In genomic region chr7:77944183-77945182, GRCh38 we compare ENCODE assay signal across 15 cellular contexts.
"Had no signal": no experiment of that assay in that cellular context is flagged by ENCODE, and none has a peak within 500 bp of the region (broad histone marks: within the 10 kb centered on the region; RNA-seq: fewer than 3 reads in every experiment).

No MANE protein-coding gene starts in this region.

- H3K27me3 Mint-ChIP-seq: activated B cell treated with CpG ODN at 0.5 μM for 24 hours; stimulated activated memory B cell treated with anti-CD40 and anti-IgM and Interleukin-4, amounts not matched to agents 10 μg/mL and 1 μg/mL and 100 μg/mL, for 72 hours had no signal

- H3K27ac ChIP-seq: adrenal gland, colonic mucosa, heart left ventricle, psoas muscle, right lobe of liver, upper lobe of left lung had no signal

- H3K4me3 ChIP-seq: adrenal gland, colonic mucosa, heart left ventricle, psoas muscle, right lobe of liver, upper lobe of left lung had no signal

- H3K36me3 ChIP-seq: adrenal gland, colonic mucosa, right lobe of liver had no signal

- ATAC-seq: heart left ventricle; left lobe of liver; psoas muscle; right lobe of liver; stimulated activated memory B cell treated with anti-CD40 and anti-IgM and Interleukin-4, amounts not matched to agents 10 μg/mL and 1 μg/mL and 100 μg/mL, for 72 hours had no signal

- H3K4me1 Mint-ChIP-seq: nephron had no signal

- H3K4me3 Mint-ChIP-seq: activated B cell treated with CpG ODN at 0.5 μM for 24 hours; nephron; stimulated activated memory B cell treated with anti-CD40 and anti-IgM and Interleukin-4, amounts not matched to agents 10 μg/mL and 1 μg/mL and 100 μg/mL, for 72 hours had no signal

- H3K4me1 ChIP-seq: adrenal gland, colonic mucosa, heart left ventricle, psoas muscle, right lobe of liver, upper lobe of left lung had no signal

- H3K27ac Mint-ChIP-seq: activated B cell treated with CpG ODN at 0.5 μM for 24 hours; nephron; stimulated activated memory B cell treated with anti-CD40 and anti-IgM and Interleukin-4, amounts not matched to agents 10 μg/mL and 1 μg/mL and 100 μg/mL, for 72 hours had no signal

- DNase-seq: activated B cell treated with CpG ODN at 0.5 μM for 24 hours; activated naive CD4-positive, alpha-beta T cell treated with anti-CD3 and anti-CD28 coated beads, Interleukin-2, amount 50 U/mL, for 16 hours; adrenal gland; caudate nucleus; colonic mucosa; heart left ventricle; islet precursor cell; mammary epithelial cell; psoas muscle; right lobe of liver; SW 1271; upper lobe of left lung had no signal

- H3K27me3 ChIP-seq: adrenal gland, colonic mucosa, heart left ventricle, right lobe of liver, upper lobe of left lung had no signal

- H3K9me3 Mint-ChIP-seq: activated B cell treated with CpG ODN at 0.5 μM for 24 hours; nephron; stimulated activated memory B cell treated with anti-CD40 and anti-IgM and Interleukin-4, amounts not matched to agents 10 μg/mL and 1 μg/mL and 100 μg/mL, for 72 hours had no signal
